ENCODE assay signal across 1 cellular context in genomic region chr2:182133195-182133891, GRCh38.
TF ChIP-seq lines count a peak whose summit lies in the region.

No MANE protein-coding gene starts in this region.

TF ChIP-seq in IMR-90, 13 proteins besides CTCF, POLR2A, EP300 and RAD21:
- TF ChIP-seq SMC3 (IDR thresholded peaks at IDR 0.05; ENCODE audit: low read depth, low read length) (no peak), FOS (IDR thresholded peaks at IDR 0.05; ENCODE audit: low read depth, low read length) (peak; percentile 36; the same call in 1 of the 2 replicates)
